Comparison of ENCODE assay signal across 8 cellular contexts in the genomic region with DNA sequence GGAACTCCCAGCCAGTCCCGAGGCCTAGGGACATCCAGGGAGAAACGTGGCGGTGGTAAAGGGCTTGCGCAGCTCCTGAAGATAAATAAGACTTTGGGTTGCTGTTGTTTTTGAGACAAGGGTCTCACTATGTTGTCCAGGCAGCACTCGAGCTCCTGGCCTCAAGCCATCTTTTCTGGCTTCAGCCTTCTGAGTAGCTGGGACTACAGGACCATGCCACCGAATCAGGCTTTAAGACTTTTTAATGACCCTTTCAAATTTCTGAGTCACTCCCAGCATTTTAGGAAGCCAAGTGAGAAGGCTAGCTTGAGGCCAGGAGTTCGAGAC. TPM values are rescaled to one million over a fixed set of nuclear protein-coding genes. Genes with fewer than 3 reads are reported as not detected.
DNase-seq lines count a peak whose midpoint lies in the region; ATAC-seq and TF ChIP-seq lines count a peak whose summit lies in the region.

No MANE protein-coding gene starts in this region.

- no peaks in the 10 kb centered on the region for H3K27me3 Mint-ChIP-seq in Caco-2 (ENCODE audit: insufficient read depth, unreplicated experiment)

- H3K4me2 ChIP-seq in OCI-LY7 (ENCODE audit: low read length) = peak overlapping the region; percentile 70

- H3K9me3 Mint-ChIP-seq in Caco-2 (ENCODE audit: unreplicated experiment) = no peaks in the 10 kb centered on the region

- peaks cover 15% of the 10 kb centered on the region; the same call in 1 of the 2 replicates for H3K79me2 ChIP-seq in OCI-LY7 (ENCODE audit: insufficient read depth, low read depth, low read length)

- intact Hi-C loops in Caco-2 (cut with micrococcal nuclease; ENCODE audit: unreplicated experiment) (no loop called here), OCI-LY7 (cut with micrococcal nuclease; ENCODE audit: unreplicated experiment) (loop anchor here (1.0 kb wide), 1 partner anchor 69 kb away; the partner anchor contains the start of gene CLTA), ovary (cut with DNase I) (no loop called here)

- TF ChIP-seq EP300 in ovary (IDR thresholded peaks at IDR 0.05) = no peak

- H3K27ac ChIP-seq in OCI-LY7 (ENCODE audit: low read depth, low read length, poor library complexity, severe bottlenecking) = no peak overlapping the region
- H3K27ac ChIP-seq in ovary = peak overlapping the region in 1 of 2 donors; percentile 96

- peak overlapping the region; percentile 78; the same call in 1 of the 2 replicates for H2AFZ ChIP-seq in OCI-LY7 (ENCODE audit: low read length)

- no peak for TF ChIP-seq POLR2A in ovary (IDR thresholded peaks at IDR 0.05)

- H4K20me1 ChIP-seq in OCI-LY7 (ENCODE audit: insufficient read depth, low read length) = no peaks in the 10 kb centered on the region

- H3K36me3 ChIP-seq in Caco-2 (ENCODE audit: control insufficient read depth, insufficient read depth, low read length) (no peaks in the 10 kb centered on the region), OCI-LY7 (ENCODE audit: insufficient read depth, low read length) (no peaks in the 10 kb centered on the region), ovary (no peaks in the 10 kb centered on the region)

- TF ChIP-seq CTCF in Caco-2 (IDR thresholded peaks at IDR 0.05; ENCODE audit: insufficient read depth in 1 of 2, low read depth in 1 of 2, low read length in 1 of 2, severe bottlenecking in 1 of 2, unreplicated experiment in 1 of 2) = no peak
- TF ChIP-seq CTCF in OCI-LY7 (conservative IDR thresholded peaks at IDR 0.05; ENCODE audit: low read length) = no peak
- TF ChIP-seq CTCF in epithelial cell of esophagus (IDR thresholded peaks at IDR 0.05; ENCODE audit: insufficient read depth, low read depth, low read length, missing control alignments) = no peak
- TF ChIP-seq CTCF in ovary (IDR thresholded peaks at IDR 0.05) = no peak

- POLR2A ChIA-PET in Caco-2 (lab: Charles Lee) = interaction anchor here (1.2 to 1.4 kb wide), 2 partner anchors 17 to 61 kb away, joined by 3 to 13 read pairs; no protein-coding TSS in a partner anchor
- POLR2A ChIA-PET in OCI-LY7 (lab: Charles Lee) = interaction anchor here (0.9 to 2.0 kb wide), 6 partner anchors 10 to 133 kb away, joined by 3 to 10 read pairs (median 4); partner anchors contain the start of gene CLTA

- no peak for ATAC-seq in GM21381 (IDR thresholded peaks at IDR 0.05; ENCODE audit: unreplicated experiment)

- DNase-seq in Caco-2 (no peak), OCI-LY7 (ENCODE audit: low spot score) (no peak), epithelial cell of esophagus (ENCODE audit: low read depth) (no peak), ovary (peak in 1 of 5 donors; percentile 47), ureter (ENCODE audit: low spot score) (no peak), NCI-H1417 (lab: John Stamatoyannopoulos, UW) (no peak), midbrain (lab: John Stamatoyannopoulos, UW) (no peak)

- H3K4me3 Mint-ChIP-seq in Caco-2 (ENCODE audit: unreplicated experiment) = peak overlapping the region; percentile 91

- H3K4me1 Mint-ChIP-seq in Caco-2 (ENCODE audit: low read depth, unreplicated experiment) = no peaks in the 10 kb centered on the region

- H3K4me1 ChIP-seq in Caco-2 = no peaks in the 10 kb centered on the region
- peaks cover 10% of the 10 kb centered on the region for H3K4me1 ChIP-seq in OCI-LY7 (ENCODE audit: insufficient read depth, low read length, poor library complexity, severe bottlenecking)
- H3K4me1 ChIP-seq in ovary (ENCODE audit: insufficient read depth) = peaks cover 6% of the 10 kb centered on the region

- WGBS in ovary, 3 donors = 25 to 33% (median 31%) methylated on average over 7 of the region's 7 CpGs

- H3K36me3 Mint-ChIP-seq in Caco-2 (ENCODE audit: insufficient read depth, unreplicated experiment) = peaks cover 46% of the 10 kb centered on the region

- no peaks in the 10 kb centered on the region for H3K9me2 ChIP-seq in OCI-LY7 (ENCODE audit: insufficient read depth, low read length)

- peak overlapping the region; percentile 90 for H3K27ac Mint-ChIP-seq in Caco-2 (ENCODE audit: unreplicated experiment)

- no TSS peak for BruUV-seq in Caco-2 (replicated peaks; lab: Mats Ljungman, UMichigan)
- BruUV-seq in OCI-LY7 (replicated peaks; lab: Mats Ljungman, UMichigan) = no TSS peak

- H3K4me3 ChIP-seq in Caco-2 (ENCODE audit: low read depth, low read length) = peak overlapping the region; percentile 78
- H3K4me3 ChIP-seq in OCI-LY7 (ENCODE audit: low read depth, low read length, poor library complexity, severe bottlenecking) = peak overlapping the region; percentile 79
- H3K4me3 ChIP-seq in epithelial cell of esophagus (ENCODE audit: low read length) = peak overlapping the region; percentile 72
- peak overlapping the region; percentile 99 for H3K4me3 ChIP-seq in ovary

- H3K27me3 ChIP-seq in Caco-2 (replicated peaks; ENCODE audit: control insufficient read depth, insufficient read depth, low read length) = no peaks in the 10 kb centered on the region
- H3K27me3 ChIP-seq in ovary = no peaks in the 10 kb centered on the region

- H3K9me3 ChIP-seq in Caco-2 (no peaks in the 10 kb centered on the region), OCI-LY7 (ENCODE audit: low read length) (no peaks in the 10 kb centered on the region), ovary (no peaks in the 10 kb centered on the region)

- CTCF ChIA-PET in Caco-2 (lab: Charles Lee) = interaction anchor here (0.7 to 1.2 kb wide), 2 partner anchors 12 to 148 kb away, joined by 4 to 5 read pairs; no protein-coding TSS in a partner anchor
- CTCF ChIA-PET in OCI-LY7 (lab: Charles Lee; ENCODE audit: unreplicated experiment) = interaction anchor here (1.0 kb wide), 1 partner anchor 10 kb away, joined by 3 read pairs; no protein-coding TSS in a partner anchor

RNA-seq across cellular contexts. Expression of gene GNE, which starts 0.7 kb away (rescaled TPM):
- total RNA-seq in Caco-2 (2022) = 15.2 and 18.7 TPM in 2 replicates
- 12.9 and 15.5 TPM in 2 replicates for total RNA-seq in OCI-LY7 (2014; rRNA removed; shearing (Covaris generic))
- 27.7 and 28.4 TPM in 2 replicates for total RNA-seq in OCI-LY7 (2022)
- total RNA-seq in ovary = 10 to 100 TPM; 17.1 to 34.1 (median 24.0) TPM
- 10 to 100 TPM; 13.0 to 22.9 TPM for polyA plus RNA-seq in ovary
- 19.3 TPM for total RNA-seq in ureter
